In genomic region chr4:184298255-184298654, GRCh38 we compare ENCODE assay signal across 1 cellular context.
TF ChIP-seq lines count a peak whose summit lies in the region.

No MANE protein-coding gene starts in this region.

TF ChIP-seq in GM23338, 12 proteins besides CTCF, POLR2A, EP300 and RAD21 (continued from another document):
- TF ChIP-seq ZNF462 (CRISPR knock-in tag; IDR thresholded peaks at IDR 0.05) (no peak), CREB1 (CRISPR knock-in tag; IDR thresholded peaks at IDR 0.05; ENCODE audit: low read depth) (no peak)
